23 cellular contexts compared by ENCODE assay signal in genomic region chr10:78109210-78109609, GRCh38.
DNase-seq lines count a peak whose midpoint lies in the region; TF ChIP-seq lines count a peak whose summit lies in the region.
"Had no signal": no experiment of that assay in that cellular context is flagged by ENCODE, and none has a peak within 500 bp of the region (broad histone marks: within the 10 kb centered on the region; RNA-seq: fewer than 3 reads in every experiment).

No MANE protein-coding gene starts in this region.

- no peak overlapping the region for H3K18ac ChIP-seq in mesendoderm (ENCODE audit: low read length)

- H3K56ac ChIP-seq in mesendoderm (ENCODE audit: low read length) = no peak overlapping the region

- peaks cover 7% of the 10 kb centered on the region for H3K4me1 Mint-ChIP-seq in endodermal cell
- H3K4me1 Mint-ChIP-seq: CD4-positive, alpha-beta memory T cell had no signal

- no peak overlapping the region for H3K23ac ChIP-seq in mesendoderm (ENCODE audit: low read length)

- H3K27me3 ChIP-seq in H7 (ENCODE audit: control insufficient read depth, insufficient read depth, low read length) = no peaks in the 10 kb centered on the region
- no peaks in the 10 kb centered on the region for H3K27me3 ChIP-seq in endodermal cell (ENCODE audit: control insufficient read depth, insufficient read depth, low read length, poor library complexity, severe bottlenecking)
- H3K27me3 ChIP-seq in mesendoderm (ENCODE audit: insufficient read depth, low read length, poor library complexity) = no peaks in the 10 kb centered on the region
- H3K27me3 ChIP-seq: SJSA1 had no signal

- H3K36me3 ChIP-seq in H7 (replicated peaks; ENCODE audit: control insufficient read depth, insufficient read depth, low read length) (no peaks in the 10 kb centered on the region), endodermal cell (ENCODE audit: control insufficient read depth, insufficient read depth, low read length) (no peaks in the 10 kb centered on the region), mesendoderm (ENCODE audit: control insufficient read depth, insufficient read depth, low read length) (no peaks in the 10 kb centered on the region)
- H3K36me3 ChIP-seq: SJSA1 had no signal

- H3K79me1 ChIP-seq in mesendoderm (ENCODE audit: low read length) = no peaks in the 10 kb centered on the region

- no peak overlapping the region for H3K4ac ChIP-seq in mesendoderm (ENCODE audit: low read depth, low read length)

- no peak overlapping the region for H2BK120ac ChIP-seq in mesendoderm (ENCODE audit: low read depth, low read length)

- H3K9me3 ChIP-seq in endodermal cell (ENCODE audit: control insufficient read depth, low read length) = peaks cover 33% of the 10 kb centered on the region
- H3K9me3 ChIP-seq: SJSA1 had no signal

- H3K27me3 Mint-ChIP-seq in endodermal cell (ENCODE audit: insufficient read depth) = peaks cover 4% of the 10 kb centered on the region

- no peak overlapping the region for H3K27ac Mint-ChIP-seq in endodermal cell
- H3K27ac Mint-ChIP-seq: CD4-positive, alpha-beta memory T cell had no signal

- no peaks in the 10 kb centered on the region for H3K79me2 ChIP-seq in mesendoderm (ENCODE audit: control insufficient read depth, insufficient read depth, low read length)

- no peak overlapping the region for H2BK15ac ChIP-seq in mesendoderm (replicated peaks; ENCODE audit: low read depth)

- no peak overlapping the region for H3K27ac ChIP-seq in endodermal cell (ENCODE audit: low read depth, low read length)
- no peak overlapping the region for H3K27ac ChIP-seq in mesendoderm (ENCODE audit: low read depth, low read length)
- H3K27ac ChIP-seq: GM23248, HL-60, SJSA1 had no signal

- H4K8ac ChIP-seq in mesendoderm (ENCODE audit: low read depth, low read length) = no peak overlapping the region

- H3K9ac ChIP-seq in endodermal cell (ENCODE audit: extremely low read depth, low read length, poor library complexity, severe bottlenecking) (no peak overlapping the region), mesendoderm (ENCODE audit: low read length) (no peak overlapping the region)
- H3K9ac ChIP-seq: GM23248 had no signal

- H3K36me3 Mint-ChIP-seq in endodermal cell (ENCODE audit: low read depth) = peaks cover 3% of the 10 kb centered on the region
- H3K36me3 Mint-ChIP-seq: CD4-positive, alpha-beta memory T cell had no signal

- H3K4me1 ChIP-seq in endodermal cell (ENCODE audit: control insufficient read depth, insufficient read depth, low read length) = no peaks in the 10 kb centered on the region
- H3K4me1 ChIP-seq in mesendoderm (ENCODE audit: control insufficient read depth, low read depth, low read length) = no peaks in the 10 kb centered on the region
- H3K4me1 ChIP-seq: SJSA1 had no signal

- TF ChIP-seq CTCF in endodermal cell (conservative IDR thresholded peaks at IDR 0.05) = peak; percentile 55

- H4K5ac ChIP-seq in mesendoderm (ENCODE audit: low read length) = no peak overlapping the region

- no peak overlapping the region for H2AK5ac ChIP-seq in mesendoderm (ENCODE audit: low read length)

- peaks cover 43% of the 10 kb centered on the region for H3K9me3 Mint-ChIP-seq in endodermal cell

- DNase-seq in H7 (peak; percentile 63), NCI-H524 treated with DMSO at 0.1 percent for 48 hours (lab: John Stamatoyannopoulos, UW) (peak; percentile 6), endodermal cell (peak; percentile 74), mesendoderm (peak; percentile 44), kidney tubule cell (ENCODE audit: low spot score) (no peak)
- DNase-seq in activated effector memory CD4-positive, alpha-beta T cell treated with Interleukin-2 at 50 U/mL for 16 hours = no peak
- no peak for DNase-seq in activated CD4-positive, alpha-beta T cell treated with anti-CD3 and anti-CD28 coated beads for 48 hours
- DNase-seq: C1 segment of cervical spinal cord; CD4-positive, alpha-beta memory T cell; COR-L47; DMS79; EL; GF-D8; GM23248; NCI-H1048; NCI-H1417; NCI-H1694; NCI-H2029 treated with DMSO at 0.1 percent for 48 hours; NCI-H2227 treated with DMSO at 0.1 percent for 48 hours; Right ventricle myocardium superior; RPMI8226 had no signal

- H3K4me3 Mint-ChIP-seq in endodermal cell = no peak overlapping the region
- H3K4me3 Mint-ChIP-seq: CD4-positive, alpha-beta memory T cell had no signal

- no peak overlapping the region for H2BK5ac ChIP-seq in mesendoderm (ENCODE audit: low read length)

- WGBS in endodermal cell (ENCODE audit: insufficient coverage in 1 of 2, insufficient read length in 1 of 2), 2 experiments = 20 to 29% methylated on average over 2 of the region's 2 CpGs
- WGBS in mesendoderm (ENCODE audit: extremely low coverage, insufficient coverage, low lambda C conversion rate) = no CpG with 5 or more reads among the region's 2 CpGs

- no peak overlapping the region for H3K4me3 ChIP-seq in H7 (ENCODE audit: insufficient read depth, low read depth, low read length)
- no peak overlapping the region for H3K4me3 ChIP-seq in endodermal cell (ENCODE audit: low read length)
- H3K4me3 ChIP-seq in mesendoderm (ENCODE audit: low read length) = no peak overlapping the region
- H3K4me3 ChIP-seq: GM23248, SJSA1 had no signal

- no peak overlapping the region for H3K4me2 ChIP-seq in mesendoderm (ENCODE audit: low read length)

Comparison
In these comparisons a context has a peak if more than half of its experiments do, and no peak if none do; other contexts are left out.
1. DNase-seq: peak in H7 (single experiment), NCI-H524 treated with DMSO at 0.1 percent for 48 hours (single experiment), endodermal cell (single experiment) and mesendoderm (single experiment); none in activated effector memory CD4-positive, alpha-beta T cell treated with Interleukin-2 at 50 U/mL for 16 hours (single experiment), kidney tubule cell (single experiment) and activated CD4-positive, alpha-beta T cell treated with anti-CD3 and anti-CD28 coated beads for 48 hours (single experiment).